ENCODE assay signal across 31 cellular contexts in the genomic region with DNA sequence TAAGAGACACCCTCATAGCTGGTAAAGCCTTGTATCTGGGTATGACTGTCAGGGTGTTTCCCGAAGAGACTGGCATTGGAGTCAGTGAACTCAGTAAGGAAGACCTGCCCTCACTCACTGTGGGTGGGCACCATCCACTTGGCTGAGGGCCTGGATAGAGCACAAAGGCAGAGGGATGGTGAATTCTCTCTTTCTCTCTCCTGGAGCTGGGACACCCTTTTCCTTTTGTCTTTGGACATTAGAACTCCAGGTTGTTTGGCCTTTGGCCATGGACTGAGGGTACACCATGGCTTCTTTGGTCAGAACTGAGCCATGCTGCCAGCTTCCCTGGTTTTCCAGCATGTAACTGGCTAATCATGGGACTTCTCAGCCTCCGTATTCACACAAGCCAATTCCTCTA. TPM values are rescaled to one million over a fixed set of nuclear protein-coding genes. Genes with fewer than 3 reads are reported as not detected.
"Had no signal": no experiment of that assay in that cellular context is flagged by ENCODE, and none has a peak within 500 bp of the region (broad histone marks: within the 10 kb centered on the region; RNA-seq: fewer than 3 reads in every experiment).

No MANE protein-coding gene starts in this region.

- H3K36me3 Mint-ChIP-seq: activated naive CD4-positive, alpha-beta T cell treated with anti-CD3 and anti-CD28 coated beads, Interleukin-2, amount 50 U/mL, for 72 hours; WTC11 had no signal

- DNase-seq: activated CD4-positive, alpha-beta T cell treated with anti-CD3 and anti-CD28 coated beads for 36 hours; activated CD4-positive, alpha-beta T cell treated with anti-CD3 and anti-CD28 coated beads, Interleukin-2, amount 10 ng/mL, durations not matched to agents 7 days and 5 days; activated CD4-positive, alpha-beta T cell treated with anti-CD3 and anti-CD28 coated beads, Interleukin-2, amount 50 U/mL, for 48 hours; activated CD8-positive, alpha-beta T cell treated with anti-CD3 and anti-CD28 coated beads, Interleukin-2, amount 10 ng/mL, durations not matched to agents 7 days and 5 days; activated gamma-delta T cell treated with Interleukin-2 at 50 U/mL for 16 hours; activated naive CD4-positive, alpha-beta T cell treated with anti-CD3 and anti-CD28 coated beads for 36 hours; activated T-cell treated with anti-CD3 and anti-CD28 coated beads, Interleukin-2, amount 50 U/mL, for 24 hours; body of pancreas; cerebellar nuclear complex; NCI-H1092 treated with DMSO at 0.1 percent for 48 hours; NCI-H1417; NCI-H1930; NCI-H2081 treated with DMSO at 0.1 percent for 48 hours; NCI-H345; NCI-H526; NCI-H748 treated with DMSO at 0.1 percent for 48 hours; NK-92 treated with Interleukin-12 subunit alpha and Interleukin-12 subunit beta, amount 100 ng/mL, for 24 hours; PC-3; Peyer's patch; RPMI8226; SHP77 treated with DMSO at 0.1 percent for 48 hours; SK-N-SH had no signal

- H3K36me3 ChIP-seq: adrenal gland, breast epithelium, Peyer's patch, SJSA1 had no signal

- H3K4me2 ChIP-seq: SK-N-SH had no signal

- H3K4me1 ChIP-seq: SJSA1 had no signal

- H3K27me3 ChIP-seq: adrenal gland, body of pancreas, breast epithelium, Peyer's patch, SJSA1 had no signal

- H3K9me3 Mint-ChIP-seq: activated CD4-positive, alpha-beta T cell treated with anti-CD3 and anti-CD28 coated beads, Interleukin-2, amount 10 ng/mL, durations not matched to agents 7 days and 5 days; activated naive CD4-positive, alpha-beta T cell treated with anti-CD3 and anti-CD28 coated beads for 36 hours; activated naive CD4-positive, alpha-beta T cell treated with anti-CD3 and anti-CD28 coated beads, Interleukin-2, amount 50 U/mL, for 72 hours; activated T-cell treated with anti-CD3 and anti-CD28 coated beads, Interleukin-2, amount 50 U/mL, for 24 hours; T-helper 1 cell treated with Interleukin-12 subunit alpha and Interleukin-12 subunit beta and Interleukin-4 antibody, amounts not matched to agents 30 μg/mL and 1 μg/mL, for 36 hours; T-helper 2 cell treated with Interferon-gamma antibody and Interleukin-4, amounts not matched to agents 5 μg/mL and 100 μg/mL, for 36 hours; WTC11 had no signal

- H3K4me3 Mint-ChIP-seq: activated CD4-positive, alpha-beta T cell treated with anti-CD3 and anti-CD28 coated beads for 36 hours; activated CD4-positive, alpha-beta T cell treated with anti-CD3 and anti-CD28 coated beads, Interleukin-2, amount 10 ng/mL, durations not matched to agents 7 days and 5 days; activated CD8-positive, alpha-beta T cell treated with anti-CD3 and anti-CD28 coated beads, Interleukin-2, amount 10 ng/mL, durations not matched to agents 7 days and 5 days; activated naive CD4-positive, alpha-beta T cell treated with anti-CD3 and anti-CD28 coated beads for 36 hours; activated T-cell treated with anti-CD3 and anti-CD28 coated beads, Interleukin-2, amount 50 U/mL, for 24 hours; T-helper 1 cell treated with Interleukin-12 subunit alpha and Interleukin-12 subunit beta and Interleukin-4 antibody, amounts not matched to agents 30 μg/mL and 1 μg/mL, for 36 hours; T-helper 2 cell treated with Interferon-gamma antibody and Interleukin-4, amounts not matched to agents 5 μg/mL and 100 μg/mL, for 36 hours; WTC11 had no signal

- FAIRE-seq: astrocyte, TTC549 had no signal

- H3K9ac ChIP-seq: SK-N-SH had no signal

- H3K27ac Mint-ChIP-seq: activated CD4-positive, alpha-beta T cell treated with anti-CD3 and anti-CD28 coated beads for 36 hours; activated CD4-positive, alpha-beta T cell treated with anti-CD3 and anti-CD28 coated beads, Interleukin-2, amount 10 ng/mL, durations not matched to agents 7 days and 5 days; activated CD8-positive, alpha-beta T cell treated with anti-CD3 and anti-CD28 coated beads, Interleukin-2, amount 10 ng/mL, durations not matched to agents 7 days and 5 days; activated naive CD4-positive, alpha-beta T cell treated with anti-CD3 and anti-CD28 coated beads for 36 hours; activated naive CD4-positive, alpha-beta T cell treated with anti-CD3 and anti-CD28 coated beads, Interleukin-2, amount 50 U/mL, for 72 hours; activated T-cell treated with anti-CD3 and anti-CD28 coated beads, Interleukin-2, amount 50 U/mL, for 24 hours; T-helper 1 cell treated with Interleukin-12 subunit alpha and Interleukin-12 subunit beta and Interleukin-4 antibody, amounts not matched to agents 30 μg/mL and 1 μg/mL, for 36 hours; T-helper 2 cell treated with Interferon-gamma antibody and Interleukin-4, amounts not matched to agents 5 μg/mL and 100 μg/mL, for 36 hours had no signal

- H3K9me3 ChIP-seq: adrenal gland, body of pancreas, breast epithelium, Peyer's patch, SJSA1, SK-N-SH had no signal

- H3K4me3 ChIP-seq: adrenal gland, body of pancreas, breast epithelium, Peyer's patch, SJSA1 had no signal

- H3K27ac ChIP-seq: adrenal gland, body of pancreas, breast epithelium, Peyer's patch, SJSA1 had no signal

- H3K27me3 Mint-ChIP-seq: activated CD4-positive, alpha-beta T cell treated with anti-CD3 and anti-CD28 coated beads for 36 hours; activated T-cell treated with anti-CD3 and anti-CD28 coated beads, Interleukin-2, amount 50 U/mL, for 24 hours had no signal

RNA-seq across cellular contexts. Expression of a gene that starts 4.6 kb away (rescaled TPM):
- total RNA-seq: SJSA1 had no signal
